ENCODE assay signal across 8 cellular contexts in genomic region chr17:10295728-10296343, GRCh38.
DNase-seq lines count a peak whose midpoint lies in the region; ATAC-seq lines count a peak whose summit lies in the region.

No MANE protein-coding gene starts in this region.

- H3K4me1 ChIP-seq in adipocyte (ENCODE audit: control insufficient read depth, insufficient read depth, low read length): peaks cover 14% of the 10 kb centered on the region

- H3K27me3 ChIP-seq in adipocyte (replicated peaks; ENCODE audit: control insufficient read depth, insufficient read depth, low read length): no peaks in the 10 kb centered on the region

- H3K36me3 ChIP-seq in adipocyte (ENCODE audit: control insufficient read depth, insufficient read depth, low read length, severe bottlenecking): no peaks in the 10 kb centered on the region

- no peaks in the 10 kb centered on the region for H3K9me3 ChIP-seq in adipocyte (ENCODE audit: control insufficient read depth, low read length)

- DNase-seq in Caki2 (ENCODE audit: low read depth) (peak; percentile 14), NCI-H226 (peak; percentile 57), adipocyte (ENCODE audit: low read depth) (peak; percentile 78), hypothalamus (lab: John Stamatoyannopoulos, UW) (peak in 27 of 51 donors; percentile 1 to 58 (median 8)), GOT3 (lab: John Stamatoyannopoulos, UW) (no peak)
- DNase-seq in stimulated activated CD4-positive, alpha-beta T cell treated with anti-CD3 and anti-CD28 coated beads, Interleukin-2, amount 100 ng/mL, for 48 hours: peak; percentile 3 to 6

- in situ Hi-C loops in Caki2 (cut with HindIII; ENCODE audit: low pct_unique_long_range_greater_than_20kb, low sequenced_read_pairs): no loop called here

- no peak overlapping the region for H3K9ac ChIP-seq in adipocyte (ENCODE audit: low read length)

- ATAC-seq in GM19372 (IDR thresholded peaks at IDR 0.05; ENCODE audit: low read depth, unreplicated experiment) (peak; percentile 48), GM21423 (IDR thresholded peaks at IDR 0.05; ENCODE audit: unreplicated experiment) (no peak)

- H3K4me3 ChIP-seq in adipocyte (ENCODE audit: low read length): no peak overlapping the region
